ENCODE assay signal across 1 cellular context in genomic region chr20:49957487-49957938, GRCh38.
TF ChIP-seq lines count a peak whose summit lies in the region.

No MANE protein-coding gene starts in this region.

TF ChIP-seq in HepG2, 621 proteins besides CTCF, POLR2A, EP300 and RAD21:
- TF ChIP-seq ZNF687 (CRISPR knock-in tag; IDR thresholded peaks at IDR 0.05) = peak; percentile 35; the same call in 1 of the 2 replicates
- TF ChIP-seq STAG1 (CRISPR knock-in tag; IDR thresholded peaks at IDR 0.05) = 0 out of 2 replicates have a peak, but pooled peaks have one; percentile 24
- TF ChIP-seq FOXC1 (CRISPR knock-in tag; IDR thresholded peaks at IDR 0.05; ENCODE audit: borderline replicate concordance) = no peak
- peak; percentile 28; the same call in 1 of the 2 replicates for TF ChIP-seq RFXAP (CRISPR knock-in tag; IDR thresholded peaks at IDR 0.05; ENCODE audit: borderline replicate concordance)
- TF ChIP-seq ZFP91 (CRISPR knock-in tag; IDR thresholded peaks at IDR 0.05; ENCODE audit: borderline replicate concordance) = 0 out of 2 replicates have a peak, but pooled peaks have one; percentile 25
- no peak for TF ChIP-seq ZNF564 (CRISPR knock-in tag; IDR thresholded peaks at IDR 0.05)
- 0 out of 2 replicates have a peak, but pooled peaks have one; percentile 12 for TF ChIP-seq ZNF142 (CRISPR knock-in tag; IDR thresholded peaks at IDR 0.05)
- TF ChIP-seq ZNF788 (CRISPR knock-in tag; IDR thresholded peaks at IDR 0.05; ENCODE audit: borderline replicate concordance) = 0 out of 2 replicates have a peak, but pooled peaks have one; percentile 1
- TF ChIP-seq NFYB (CRISPR knock-in tag; IDR thresholded peaks at IDR 0.05) = no peak
- 0 out of 2 replicates have a peak, but pooled peaks have one; percentile 20 for TF ChIP-seq ARID4A (CRISPR knock-in tag; IDR thresholded peaks at IDR 0.05; ENCODE audit: borderline replicate concordance)
TF ChIP-seq in HepG2: peak in this region for 7.
